ENCODE assay signal across 1 cellular context in the genomic region with DNA sequence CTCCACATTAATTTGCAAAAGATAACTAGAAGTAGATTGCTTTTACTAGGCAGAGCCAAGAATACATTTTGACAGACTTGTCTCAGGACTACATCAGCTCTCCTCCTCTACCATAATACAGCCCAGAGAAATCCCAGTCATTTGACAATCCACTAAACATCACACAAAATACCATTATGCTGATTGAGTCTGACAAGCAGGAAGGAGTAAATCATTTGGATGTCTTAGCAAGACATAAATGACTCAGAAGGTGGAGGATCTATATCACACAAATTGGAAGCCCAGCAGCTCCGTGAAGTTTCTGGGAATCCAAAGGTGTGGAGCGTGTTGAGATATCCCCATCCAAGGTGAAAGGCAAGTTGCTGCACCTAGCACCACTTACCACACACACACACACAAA.
TF ChIP-seq lines count a peak whose summit lies in the region.

No MANE protein-coding gene starts in this region.

TF ChIP-seq in IMR-90, 13 proteins besides CTCF, POLR2A, EP300 and RAD21 (continued from another document):
- no peak for TF ChIP-seq RCOR1 (IDR thresholded peaks at IDR 0.05; ENCODE audit: insufficient replicate concordance, low read length)
- TF ChIP-seq RFX5 (IDR thresholded peaks at IDR 0.05; ENCODE audit: low read depth, low read length), result no peak
- TF ChIP-seq CEBPB (IDR thresholded peaks at IDR 0.05; ENCODE audit: low read depth, low read length), result no peak
- TF ChIP-seq FOS (IDR thresholded peaks at IDR 0.05; ENCODE audit: low read depth, low read length), result no peak
- TF ChIP-seq MAZ (IDR thresholded peaks at IDR 0.05; ENCODE audit: borderline replicate concordance, low read depth, low read length), result no peak
- no peak for TF ChIP-seq NFE2L2 (IDR thresholded peaks at IDR 0.05; ENCODE audit: low read depth, low read length)
- TF ChIP-seq, protein P1, sequence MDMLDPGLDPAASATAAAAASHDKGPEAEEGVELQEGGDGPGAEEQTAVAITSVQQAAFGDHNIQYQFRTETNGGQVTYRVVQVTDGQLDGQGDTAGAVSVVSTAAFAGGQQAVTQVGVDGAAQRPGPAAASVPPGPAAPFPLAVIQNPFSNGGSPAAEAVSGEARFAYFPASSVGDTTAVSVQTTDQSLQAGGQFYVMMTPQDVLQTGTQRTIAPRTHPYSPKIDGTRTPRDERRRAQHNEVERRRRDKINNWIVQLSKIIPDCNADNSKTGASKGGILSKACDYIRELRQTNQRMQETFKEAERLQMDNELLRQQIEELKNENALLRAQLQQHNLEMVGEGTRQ (IDR thresholded peaks at IDR 0.05; ENCODE audit: low read depth, low read length), result no peak
TF ChIP-seq in IMR-90: peak in this region for 0.
